In genomic region chr2:54271843-54272600, GRCh38 we compare ENCODE assay signal across 11 cellular contexts. TPM values are rescaled to one million over a fixed set of nuclear protein-coding genes. Genes with fewer than 3 reads are reported as not detected.
DNase-seq lines count a peak whose midpoint lies in the region; ATAC-seq and TF ChIP-seq lines count a peak whose summit lies in the region.
"Had no signal": no experiment of that assay in that cellular context is flagged by ENCODE, and none has a peak within 500 bp of the region (broad histone marks: within the 10 kb centered on the region; RNA-seq: fewer than 3 reads in every experiment).

No MANE protein-coding gene starts in this region.

- no peak overlapping the region for H3K4me3 ChIP-seq in Loucy (ENCODE audit: low read length, poor library complexity, severe bottlenecking)

- no peaks in the 10 kb centered on the region for H3K27me3 ChIP-seq in Loucy (ENCODE audit: insufficient read depth, low read length, poor library complexity, severe bottlenecking)

- 0 out of 2 replicates have a peak overlapping the region, but pooled peaks have one; percentile 13 for H2AFZ ChIP-seq in Loucy (ENCODE audit: low read length)
- H2AFZ ChIP-seq: parathyroid adenoma had no signal

- no peak overlapping the region for H3K9ac ChIP-seq in Loucy (ENCODE audit: low read depth, low read length, poor library complexity, severe bottlenecking)
- H3K9ac ChIP-seq: parathyroid adenoma had no signal

- no peak overlapping the region for H3K4me2 ChIP-seq in Loucy (ENCODE audit: low read depth, low read length, poor library complexity, severe bottlenecking)

- peak; percentile 95 for ATAC-seq in HG02870 (IDR thresholded peaks at IDR 0.05; ENCODE audit: unreplicated experiment)

- no peak for TF ChIP-seq CTCF in Loucy (conservative IDR thresholded peaks at IDR 0.05; ENCODE audit: low read length)

- no peaks in the 10 kb centered on the region for H3F3A ChIP-seq in Loucy (ENCODE audit: low read depth)

- no peaks in the 10 kb centered on the region for H3K9me2 ChIP-seq in Loucy (replicated peaks; ENCODE audit: low read depth, low read length)

- DNase-seq in CD1c-positive myeloid dendritic cell (ENCODE audit: extremely low spot score) (peak; percentile 24), GM19240 (ENCODE audit: insufficient read length, low spot score) (peak; percentile 3), activated gamma-delta T cell (lab: John Stamatoyannopoulos, UW) (no peak), foreskin melanocyte (no peak), dermis blood vessel endothelial cell (no peak), NCI-H345 treated with DMSO at 0.1 percent for 48 hours (lab: John Stamatoyannopoulos, UW; ENCODE audit: unreplicated experiment) (no peak)
- DNase-seq: NCI-H1105, T-cell had no signal

- no peaks in the 10 kb centered on the region for H3K4me1 ChIP-seq in Loucy (ENCODE audit: insufficient read depth, low read length, poor library complexity, severe bottlenecking)
- H3K4me1 ChIP-seq: parathyroid adenoma had no signal

- no peaks in the 10 kb centered on the region for H3K36me3 ChIP-seq in Loucy (ENCODE audit: insufficient read depth, low read length)

- H3K9me3 ChIP-seq in Loucy (ENCODE audit: insufficient read depth, low read depth, low read length) = no peaks in the 10 kb centered on the region

- H4K20me1 ChIP-seq in Loucy (ENCODE audit: insufficient read depth, low read length, poor library complexity, severe bottlenecking) = no peaks in the 10 kb centered on the region

- no peaks in the 10 kb centered on the region for H3K79me2 ChIP-seq in Loucy (ENCODE audit: insufficient read depth, low read length)
- H3K79me2 ChIP-seq: parathyroid adenoma had no signal

RNA-seq across cellular contexts. Expression of gene TSPYL6, which starts 16.0 kb away (rescaled TPM):
- total RNA-seq in dermis blood vessel endothelial cell = not detected in 2 replicates
- total RNA-seq: T-cell had no signal

Comparison
In these comparisons a context has a peak if more than half of its experiments do, and no peak if none do; other contexts are left out.
1. DNase-seq: peak in CD1c-positive myeloid dendritic cell (single experiment) and GM19240 (single experiment); none in activated gamma-delta T cell (single experiment), foreskin melanocyte (single experiment), dermis blood vessel endothelial cell (single experiment) and NCI-H345 treated with DMSO at 0.1 percent for 48 hours (single experiment).